8 cellular contexts compared by ENCODE assay signal in genomic region chr18:8084160-8084559, GRCh38.
DNase-seq lines count a peak whose midpoint lies in the region; ATAC-seq and TF ChIP-seq lines count a peak whose summit lies in the region.

No MANE protein-coding gene starts in this region.

- intact Hi-C loops in adrenal gland (cut with DNase I), result loop anchor here in 1 of 2 donors (10.0 kb wide), 1 partner anchor 301 kb away; no protein-coding TSS in a partner anchor

- no peak for TF ChIP-seq POLR2A in adrenal gland (IDR thresholded peaks at IDR 0.05)

- no peak overlapping the region for H3K4me3 ChIP-seq in adrenal gland

- no peak overlapping the region for H3K27ac ChIP-seq in adrenal gland

- WGBS in adrenal gland, 4 donors, result 42 to 77% (median 53%) methylated on average over 7 of the region's 7 CpGs

- H3K9me3 ChIP-seq in adrenal gland (replicated peaks in 1 of 3), result no peaks in the 10 kb centered on the region

- H3K36me3 ChIP-seq in adrenal gland (replicated peaks in 1 of 2), result no peaks in the 10 kb centered on the region

- no peaks in the 10 kb centered on the region for H3K4me1 ChIP-seq in adrenal gland (replicated peaks in 1 of 2)

- peak; percentile 29 to 65 (median 56) for TF ChIP-seq CTCF in adrenal gland (IDR thresholded peaks at IDR 0.05)

- no peaks in the 10 kb centered on the region for H3K27me3 ChIP-seq in adrenal gland

- no peak for ATAC-seq in GM21381 (IDR thresholded peaks at IDR 0.05; ENCODE audit: unreplicated experiment)
- ATAC-seq in HG03469 (IDR thresholded peaks at IDR 0.05; ENCODE audit: unreplicated experiment), result no peak

- DNase-seq in DMS153 (lab: John Stamatoyannopoulos, UW), result peak; percentile 33
- peak; percentile 4 for DNase-seq in KG1 (lab: John Stamatoyannopoulos, UW)
- DNase-seq in adrenal gland, result peak; percentile 21 to 78 (median 36)
- DNase-seq in inferior parietal cortex (ENCODE audit: extremely low spot score), result peak; percentile 24
- DNase-seq in NCI-H446 (lab: John Stamatoyannopoulos, UW), result no peak
- DNase-seq in NOMO-1 treated with dmso at 0.1 percent for 144 hours (lab: John Stamatoyannopoulos, UW; ENCODE audit: unreplicated experiment), result no peak

Comparison
In these comparisons a context has a peak if more than half of its experiments do, and no peak if none do; other contexts are left out.
1. DNase-seq: peak in DMS153 (single experiment), KG1 (single experiment), adrenal gland (7 of 7) and inferior parietal cortex (single experiment); none in NCI-H446 (0 of 2) and NOMO-1 treated with dmso at 0.1 percent for 144 hours (single experiment).